ENCODE assay signal across 12 cellular contexts in genomic region chr7:101527844-101528667, GRCh38.
A peak's percentile ranks its signal among the peaks of the same experiment; 100 is the strongest.
DNase-seq lines count a peak whose midpoint lies in the region; ATAC-seq, FAIRE-seq and TF ChIP-seq lines count a peak whose summit lies in the region.
"Had no signal": no experiment of that assay in that cellular context is flagged by ENCODE, and none has a peak within 500 bp of the region (broad histone marks: within the 10 kb centered on the region; RNA-seq: fewer than 3 reads in every experiment).

No MANE protein-coding gene starts in this region.

- intact Hi-C loops in Right ventricle myocardium superior (cut with DNase I): no loop called here
- intact Hi-C loops in cardiac septum (cut with DNase I): no loop called here

- WGBS in lung, 2 donors: 35 to 60% methylated on average over 13 of the region's 13 CpGs

- peak; percentile 46 for DNase-seq in Right ventricle myocardium superior
- DNase-seq in cardiac septum (ENCODE audit: low spot score): no peak
- DNase-seq in lung (ENCODE audit: low spot score): peak; percentile 34
- no peak for DNase-seq in natural killer cell treated with Interleukin-12 subunit alpha and Interleukin-12 subunit beta and Interleukin-15 and Interleukin-18, amount 100 ng/mL, for 72 hours (ENCODE audit: low spot score)
- no peak for DNase-seq in D721Med (ENCODE audit: insufficient read length, low spot score)
- DNase-seq in stimulated activated CD4-positive, alpha-beta T cell treated with anti-CD3 and anti-CD28 coated beads, Interleukin-4, amount 100 ng/mL, for 1 hour: no peak
- DNase-seq in stimulated activated CD4-positive, alpha-beta T cell treated with anti-CD3 and anti-CD28 coated beads, Interleukin-12 subunit alpha, Interleukin-12 subunit beta, amount 100 ng/mL, for 4 hours: no peak
- DNase-seq: activated CD4-positive, alpha-beta T cell treated with anti-CD3 and anti-CD28 coated beads for 4 hours; activated naive CD4-positive, alpha-beta T cell; effector CD4-positive, alpha-beta T cell; GM23248 had no signal

- no peak overlapping the region for H3K27ac Mint-ChIP-seq in natural killer cell treated with Interleukin-12 subunit alpha and Interleukin-12 subunit beta and Interleukin-15 and Interleukin-18, amount 100 ng/mL, for 72 hours

- H3K4me1 ChIP-seq in lung (ENCODE audit: control insufficient read depth in 2 of 2, insufficient read depth in 2 of 2, low read length in 2 of 2): no peaks in the 10 kb centered on the region

- peak overlapping the region; percentile 19 for H3K27ac ChIP-seq in cingulate gyrus (ENCODE audit: low read depth, low read length)
- no peak overlapping the region for H3K27ac ChIP-seq in lung (ENCODE audit: low read depth in 1 of 2, low read length in 1 of 2)
- H3K27ac ChIP-seq: GM23248 had no signal

- H3K4me3 ChIP-seq in lung: no peak overlapping the region
- H3K4me3 ChIP-seq: GM23248 had no signal

- H3K4me3 Mint-ChIP-seq in natural killer cell treated with Interleukin-12 subunit alpha and Interleukin-12 subunit beta and Interleukin-15 and Interleukin-18, amount 100 ng/mL, for 72 hours: no peak overlapping the region

- no peaks in the 10 kb centered on the region for H3K27me3 ChIP-seq in lung (ENCODE audit: control insufficient read depth, insufficient read depth)

- TF ChIP-seq CTCF in lung (IDR thresholded peaks at IDR 0.05; ENCODE audit: control extremely low read depth, extremely low read depth): no peak
- TF ChIP-seq CTCF in D721Med (IDR thresholded peaks at IDR 0.05; ENCODE audit: insufficient read depth, missing control alignments): no peak

- no peaks in the 10 kb centered on the region for H3K36me3 Mint-ChIP-seq in natural killer cell treated with Interleukin-12 subunit alpha and Interleukin-12 subunit beta and Interleukin-15 and Interleukin-18, amount 100 ng/mL, for 72 hours

- ATAC-seq in Right ventricle myocardium superior (ENCODE audit: poor library complexity) (peak; percentile 94), lung (ENCODE audit: insufficient read depth, low FRiP score) (peak; percentile 41)
- no peak for ATAC-seq in natural killer cell treated with Interleukin-12 subunit alpha and Interleukin-12 subunit beta and Interleukin-15 and Interleukin-18, amount 100 ng/mL, for 72 hours

- peaks cover 0 to 8% of the 10 kb centered on the region in 2 donors for H3K27me3 Mint-ChIP-seq in natural killer cell treated with Interleukin-12 subunit alpha and Interleukin-12 subunit beta and Interleukin-15 and Interleukin-18, amount 100 ng/mL, for 72 hours

- FAIRE-seq in D721Med (lab: Jason Lieb, UNC): no peak

- H3K9me3 ChIP-seq in lung (ENCODE audit: control insufficient read depth in 2 of 2, insufficient read depth in 1 of 2, low read length in 1 of 2): peaks cover 6 to 7% of the 10 kb centered on the region in 2 donors

- H3K9me3 Mint-ChIP-seq in natural killer cell treated with Interleukin-12 subunit alpha and Interleukin-12 subunit beta and Interleukin-15 and Interleukin-18, amount 100 ng/mL, for 72 hours: no peaks in the 10 kb centered on the region

- no peaks in the 10 kb centered on the region for H3K36me3 ChIP-seq in lung (ENCODE audit: control insufficient read depth in 2 of 2, insufficient read depth in 2 of 2, low read length in 2 of 2)

- peaks cover 0 to 4% of the 10 kb centered on the region in 2 donors for H3K4me1 Mint-ChIP-seq in natural killer cell treated with Interleukin-12 subunit alpha and Interleukin-12 subunit beta and Interleukin-15 and Interleukin-18, amount 100 ng/mL, for 72 hours (ENCODE audit: low read depth in 2 of 2)

Comparison
In these comparisons a context has a peak if more than half of its experiments do, and no peak if none do; other contexts are left out.
1. DNase-seq: peak in Right ventricle myocardium superior (single experiment) and lung (single experiment); none in cardiac septum (single experiment), natural killer cell treated with Interleukin-12 subunit alpha and Interleukin-12 subunit beta and Interleukin-15 and Interleukin-18, amount 100 ng/mL, for 72 hours (single experiment), D721Med (single experiment), stimulated activated CD4-positive, alpha-beta T cell treated with anti-CD3 and anti-CD28 coated beads, Interleukin-4, amount 100 ng/mL, for 1 hour (single experiment) and stimulated activated CD4-positive, alpha-beta T cell treated with anti-CD3 and anti-CD28 coated beads, Interleukin-12 subunit alpha, Interleukin-12 subunit beta, amount 100 ng/mL, for 4 hours (single experiment).
2. ATAC-seq: peak in Right ventricle myocardium superior (single experiment) and lung (single experiment); none in natural killer cell treated with Interleukin-12 subunit alpha and Interleukin-12 subunit beta and Interleukin-15 and Interleukin-18, amount 100 ng/mL, for 72 hours (0 of 2).